ENCODE assay signal across 8 cellular contexts in genomic region chr6:33008944-33009861, GRCh38. TPM values are rescaled to one million over a fixed set of nuclear protein-coding genes. Genes with fewer than 3 reads are reported as not detected.
DNase-seq lines count a peak whose midpoint lies in the region; ATAC-seq lines count a peak whose summit lies in the region.

TSS of gene HLA-DOA (minus strand) at chr6:33009591.

- peaks cover 15 to 18% (median 18%) of the 10 kb centered on the region in 3 donors for H3K4me1 Mint-ChIP-seq in CD8-positive, alpha-beta memory T cell
- peaks cover 3% of the 10 kb centered on the region for H3K4me1 Mint-ChIP-seq in activated CD4-positive, alpha-beta memory T cell treated with anti-CD3 and anti-CD28 coated beads for 36 hours (ENCODE audit: low read depth)

- CTCF ChIA-PET in CD8-positive, alpha-beta memory T cell (lab: Charles Lee), result interaction anchor here (1.0 to 2.1 kb wide), 3 partner anchors 24 to 239 kb away, joined by 3 to 7 read pairs (median 3); no protein-coding TSS in a partner anchor
- CTCF ChIA-PET in activated CD4-positive, alpha-beta memory T cell treated with anti-CD3 and anti-CD28 coated beads for 36 hours (lab: Charles Lee), result interaction anchor here (0.9 to 1.0 kb wide), 3 partner anchors 24 to 239 kb away, joined by 3 read pairs; no protein-coding TSS in a partner anchor

- peak within 1 kb of the TSS; percentile 65 to 92 (median 84) for H3K4me3 Mint-ChIP-seq in CD8-positive, alpha-beta memory T cell
- H3K4me3 Mint-ChIP-seq in activated CD4-positive, alpha-beta memory T cell treated with anti-CD3 and anti-CD28 coated beads for 36 hours, result peak within 1 kb of the TSS; percentile 56

- H2BK5ac ChIP-seq in neuronal stem cell (ENCODE audit: low read length), result no peak within 1 kb of the TSS

- H4K8ac ChIP-seq in neuronal stem cell (ENCODE audit: low read depth, low read length), result peak within 1 kb of the TSS; percentile 98

- H3K9me3 Mint-ChIP-seq in CD8-positive, alpha-beta memory T cell, result no peaks in the 10 kb centered on the region
- no peaks in the 10 kb centered on the region for H3K9me3 Mint-ChIP-seq in activated CD4-positive, alpha-beta memory T cell treated with anti-CD3 and anti-CD28 coated beads for 36 hours

- H2BK12ac ChIP-seq in neuronal stem cell (ENCODE audit: low read length), result no peak within 1 kb of the TSS

- DNase-seq in CD8-positive, alpha-beta memory T cell, result peak; percentile 23 to 76 (median 56)
- peak; percentile 28 for DNase-seq in activated CD4-positive, alpha-beta memory T cell treated with anti-CD3 and anti-CD28 coated beads for 36 hours
- DNase-seq in epidermal melanocyte (ENCODE audit: insufficient read length, low spot score) (peak; percentile 57), neuronal stem cell (ENCODE audit: low spot score) (peak; percentile 69), NCI-H2029 (lab: John Stamatoyannopoulos, UW) (no peak)

- peak within 1 kb of the TSS; percentile 92 for H3K18ac ChIP-seq in neuronal stem cell (ENCODE audit: low read length)

- peaks cover 10% of the 10 kb centered on the region for H3K4me1 ChIP-seq in CD8-positive, alpha-beta memory T cell (ENCODE audit: insufficient read depth, low read length)
- peaks cover 0 to 4% of the 10 kb centered on the region in 2 donors for H3K4me1 ChIP-seq in neuronal stem cell (ENCODE audit: control insufficient read depth in 2 of 2, insufficient read depth in 1 of 2, low read depth in 1 of 2, low read length in 2 of 2)

- peak within 1 kb of the TSS; percentile 13 for H3K27ac ChIP-seq in CD8-positive, alpha-beta memory T cell (ENCODE audit: low read depth, low read length)
- no peak within 1 kb of the TSS for H3K27ac ChIP-seq in neuronal stem cell (replicated peaks; ENCODE audit: low read length)

- H2BK120ac ChIP-seq in neuronal stem cell (ENCODE audit: low read depth, low read length), result no peak within 1 kb of the TSS

- ATAC-seq in GM19025 (IDR thresholded peaks at IDR 0.05; ENCODE audit: low read depth, unreplicated experiment) (peak; percentile 86), HG03196 (IDR thresholded peaks at IDR 0.05; ENCODE audit: unreplicated experiment) (peak; percentile 70), GM19455 (IDR thresholded peaks at IDR 0.05; ENCODE audit: unreplicated experiment) (no peak)

- peak within 1 kb of the TSS; percentile 73 for H3K9ac ChIP-seq in neuronal stem cell (ENCODE audit: low read depth, low read length, poor library complexity)

- intact Hi-C loops in activated CD4-positive, alpha-beta memory T cell treated with anti-CD3 and anti-CD28 coated beads for 36 hours (cut with micrococcal nuclease), result no loop called here

- no peaks in the 10 kb centered on the region for H3K9me3 ChIP-seq in CD8-positive, alpha-beta memory T cell (ENCODE audit: low read length)
- H3K9me3 ChIP-seq in neuronal stem cell (replicated peaks in 1 of 2; ENCODE audit: control insufficient read depth in 2 of 2, insufficient read depth in 1 of 2, low read depth in 1 of 2, low read length in 2 of 2), result no peaks in the 10 kb centered on the region

- H3K14ac ChIP-seq in neuronal stem cell (ENCODE audit: low read length), result no peak within 1 kb of the TSS

- no peak within 1 kb of the TSS for H2AK5ac ChIP-seq in neuronal stem cell (ENCODE audit: low read depth, low read length)

- H2AFZ ChIP-seq in neuronal stem cell (ENCODE audit: low read length), result peak within 1 kb of the TSS; percentile 85

- H4K91ac ChIP-seq in neuronal stem cell (ENCODE audit: low read depth, low read length, poor library complexity), result no peak within 1 kb of the TSS

- H3K36me3 ChIP-seq in CD8-positive, alpha-beta memory T cell (ENCODE audit: insufficient read depth, low read length), result no peaks in the 10 kb centered on the region
- H3K36me3 ChIP-seq in neuronal stem cell (replicated peaks in 1 of 2; ENCODE audit: control insufficient read depth in 2 of 2, insufficient read depth in 2 of 2, low read length in 2 of 2), result no peaks in the 10 kb centered on the region

- no peaks in the 10 kb centered on the region for H3K27me3 ChIP-seq in CD8-positive, alpha-beta memory T cell (ENCODE audit: insufficient read depth, low read length, poor library complexity, severe bottlenecking)
- H3K27me3 ChIP-seq in neuronal stem cell (ENCODE audit: control insufficient read depth in 3 of 3, insufficient read depth in 3 of 3, low read depth in 1 of 3, low read length in 3 of 3), result peaks cover 0 to 64% (median 0%) of the 10 kb centered on the region in 3 experiments

- H3K36me3 Mint-ChIP-seq in CD8-positive, alpha-beta memory T cell, result peaks cover 0 to 3% (median 1%) of the 10 kb centered on the region in 3 donors
- H3K36me3 Mint-ChIP-seq in activated CD4-positive, alpha-beta memory T cell treated with anti-CD3 and anti-CD28 coated beads for 36 hours, result no peaks in the 10 kb centered on the region

- H3K4ac ChIP-seq in neuronal stem cell (ENCODE audit: low read length), result no peak within 1 kb of the TSS

- no peaks in the 10 kb centered on the region for H3K79me1 ChIP-seq in neuronal stem cell (ENCODE audit: low read depth, low read length)

- no peak within 1 kb of the TSS for H3K23ac ChIP-seq in neuronal stem cell (ENCODE audit: low read depth, low read length, poor library complexity)

- no CpG with 5 or more reads among the region's 24 CpGs for WGBS in neuronal stem cell (ENCODE audit: extremely low coverage in 2 of 2, insufficient read length in 2 of 2, insufficient replicate concordance in 1 of 2), 2 donors

- peak within 1 kb of the TSS; percentile 84 for H3K4me2 ChIP-seq in neuronal stem cell (ENCODE audit: insufficient read depth, low read length, poor library complexity, severe bottlenecking)

- POLR2A ChIA-PET in CD8-positive, alpha-beta memory T cell (lab: Charles Lee), result interaction anchor here (0.8 kb wide), 1 partner anchor 10 kb away, joined by 3 read pairs; no protein-coding TSS in a partner anchor
- POLR2A ChIA-PET in activated CD4-positive, alpha-beta memory T cell treated with anti-CD3 and anti-CD28 coated beads for 36 hours (lab: Charles Lee), result no interaction called here

- peak within 1 kb of the TSS; percentile 45 for H2BK15ac ChIP-seq in neuronal stem cell (ENCODE audit: low read length)

- peak within 1 kb of the TSS; percentile 12 to 94 (median 80) for H3K27ac Mint-ChIP-seq in CD8-positive, alpha-beta memory T cell
- H3K27ac Mint-ChIP-seq in activated CD4-positive, alpha-beta memory T cell treated with anti-CD3 and anti-CD28 coated beads for 36 hours, result no peak within 1 kb of the TSS

- peaks cover 0 to 5% of the 10 kb centered on the region in 2 donors for H3K27me3 Mint-ChIP-seq in CD8-positive, alpha-beta memory T cell
- H3K27me3 Mint-ChIP-seq in activated CD4-positive, alpha-beta memory T cell treated with anti-CD3 and anti-CD28 coated beads for 36 hours, result peaks cover 23% of the 10 kb centered on the region

- peak within 1 kb of the TSS; percentile 60 for H3K4me3 ChIP-seq in CD8-positive, alpha-beta memory T cell (ENCODE audit: low read length)
- H3K4me3 ChIP-seq in neuronal stem cell (ENCODE audit: low read length in 2 of 2), result peak within 1 kb of the TSS; percentile 18 to 74

RNA-seq across cellular contexts. Expression of gene HLA-DOA, which starts in this region (rescaled TPM):
- total RNA-seq in CD8-positive, alpha-beta memory T cell, result 1 to 10 TPM; 6.7 to 6.9 TPM
- 12.0 TPM for polyA plus RNA-seq in CD8-positive, alpha-beta memory T cell
- under 1 TPM; 0.53 to 0.55 TPM for total RNA-seq in activated CD4-positive, alpha-beta memory T cell treated with anti-CD3 and anti-CD28 coated beads for 36 hours
- 12.8 TPM for polyA plus RNA-seq in neuronal stem cell (2013, experiment 1 of 2)
- 13.6 TPM for polyA plus RNA-seq in neuronal stem cell (2013, experiment 2 of 2)

Comparison
In these comparisons a context has a peak if more than half of its experiments do, and no peak if none do; other contexts are left out.
1. RNA of gene HLA-DOA (total RNA-seq): 6.7 to 6.9 TPM in CD8-positive, alpha-beta memory T cell; 0.53 to 0.55 TPM in activated CD4-positive, alpha-beta memory T cell treated with anti-CD3 and anti-CD28 coated beads for 36 hours; every median in the first group is over 4 times any median in the second.
2. Peak in DNase-seq in activated CD4-positive, alpha-beta memory T cell treated with anti-CD3 and anti-CD28 coated beads for 36 hours; RNA of the gene not detected or under 1 TPM.